Comparison of ENCODE assay signal across 8 cellular contexts in the genomic region with DNA sequence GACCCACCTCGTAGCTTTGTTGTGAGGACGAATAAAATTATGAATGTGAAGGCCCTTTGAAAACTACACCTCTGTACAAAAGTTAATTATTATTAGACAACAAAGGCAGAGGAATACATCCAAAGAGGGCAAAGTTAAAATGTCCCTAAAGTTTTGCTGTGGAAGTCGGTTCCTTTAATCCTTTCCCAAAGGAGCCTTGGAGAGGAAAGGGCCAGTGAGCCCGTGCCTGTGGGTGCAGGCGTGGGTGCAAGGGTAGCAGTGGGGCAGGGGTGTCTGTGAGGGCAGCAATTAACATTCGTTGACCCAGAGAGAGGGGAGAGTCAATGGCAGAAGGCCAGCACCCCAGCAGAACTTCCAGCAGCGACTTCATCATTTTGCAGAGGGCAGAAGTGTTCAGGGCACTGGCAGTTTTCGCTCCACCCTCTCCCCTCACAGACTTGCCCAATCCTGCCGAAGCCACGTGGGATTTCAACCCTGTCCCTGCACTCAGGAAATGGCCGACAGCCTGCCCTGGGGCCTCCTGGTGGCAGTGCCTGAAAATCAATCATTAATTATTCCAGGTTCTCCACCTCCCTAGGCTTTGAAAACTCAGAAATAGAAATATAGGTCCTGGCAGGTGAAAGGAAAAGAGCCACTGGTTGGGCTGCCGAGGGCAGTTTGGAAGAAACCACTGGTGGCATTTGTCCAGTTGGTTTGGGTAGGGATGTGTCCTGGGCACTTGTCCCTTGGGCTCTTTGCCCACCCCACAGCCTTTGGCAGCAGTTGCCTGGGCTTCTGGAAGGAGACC. TPM values are rescaled to one million over a fixed set of nuclear protein-coding genes. Genes with fewer than 3 reads are reported as not detected.
DNase-seq lines count a peak whose midpoint lies in the region.
"Had no signal": no experiment of that assay in that cellular context is flagged by ENCODE, and none has a peak within 500 bp of the region (broad histone marks: within the 10 kb centered on the region; RNA-seq: fewer than 3 reads in every experiment).

No MANE protein-coding gene starts in this region.

- H3K27ac Mint-ChIP-seq in activated T-cell treated with anti-CD3 and anti-CD28 coated beads, Interleukin-2, amount 50 U/mL, for 24 hours = no peak overlapping the region
- H3K27ac Mint-ChIP-seq: activated naive CD4-positive, alpha-beta T cell treated with anti-CD3 and anti-CD28 coated beads, Interleukin-2, amount 50 U/mL, for 24 hours had no signal

- H3K9me3 Mint-ChIP-seq in activated T-cell treated with anti-CD3 and anti-CD28 coated beads, Interleukin-2, amount 50 U/mL, for 24 hours = no peaks in the 10 kb centered on the region
- H3K9me3 Mint-ChIP-seq: activated naive CD4-positive, alpha-beta T cell treated with anti-CD3 and anti-CD28 coated beads, Interleukin-2, amount 50 U/mL, for 24 hours had no signal

- no peak overlapping the region for H3K9ac ChIP-seq in subcutaneous abdominal adipose tissue (ENCODE audit: low read length in 5 of 5)

- DNase-seq in HS-5 (ENCODE audit: low read depth) (peak; percentile 46), UCSD-AML1 (lab: John Stamatoyannopoulos, UW; ENCODE audit: unreplicated experiment) (peak; percentile 51), hypothalamus (lab: John Stamatoyannopoulos, UW) (peak in 39 of 51 donors; percentile 10 to 77 (median 49)), SHP77 (lab: John Stamatoyannopoulos, UW) (no peak), mesenteric fat pad (ENCODE audit: low spot score) (no peak)
- no peak for DNase-seq in activated T-cell treated with anti-CD3 and anti-CD28 coated beads, Interleukin-2, amount 50 U/mL, for 24 hours

- H3K36me3 Mint-ChIP-seq in activated T-cell treated with anti-CD3 and anti-CD28 coated beads, Interleukin-2, amount 50 U/mL, for 24 hours (ENCODE audit: low read depth) = no peaks in the 10 kb centered on the region
- H3K36me3 Mint-ChIP-seq: activated naive CD4-positive, alpha-beta T cell treated with anti-CD3 and anti-CD28 coated beads, Interleukin-2, amount 50 U/mL, for 24 hours had no signal

- no peaks in the 10 kb centered on the region for H3K9me3 ChIP-seq in subcutaneous abdominal adipose tissue (ENCODE audit: control insufficient read depth in 5 of 5, low read length in 5 of 5)

- H3K36me3 ChIP-seq in subcutaneous abdominal adipose tissue (ENCODE audit: control insufficient read depth in 5 of 5, insufficient read depth in 5 of 5, low read length in 5 of 5) = no peaks in the 10 kb centered on the region

- peaks cover 18% of the 10 kb centered on the region for H3K27me3 Mint-ChIP-seq in activated T-cell treated with anti-CD3 and anti-CD28 coated beads, Interleukin-2, amount 50 U/mL, for 24 hours

- H3K4me1 ChIP-seq in subcutaneous abdominal adipose tissue (ENCODE audit: control insufficient read depth in 5 of 5, insufficient read depth in 5 of 5, low read length in 5 of 5) = peaks cover 6 to 29% (median 28%) of the 10 kb centered on the region in 5 donors

- H3K4me3 ChIP-seq in subcutaneous abdominal adipose tissue (ENCODE audit: low read depth in 1 of 5, low read length in 5 of 5) = no peak overlapping the region

- peaks cover 7 to 14% (median 12%) of the 10 kb centered on the region in 5 donors for H3K27me3 ChIP-seq in subcutaneous abdominal adipose tissue (ENCODE audit: control insufficient read depth in 5 of 5, insufficient read depth in 4 of 5, low read length in 5 of 5)

- H3K4me1 Mint-ChIP-seq in activated T-cell treated with anti-CD3 and anti-CD28 coated beads, Interleukin-2, amount 50 U/mL, for 24 hours (ENCODE audit: low read depth) = no peaks in the 10 kb centered on the region
- H3K4me1 Mint-ChIP-seq: activated naive CD4-positive, alpha-beta T cell treated with anti-CD3 and anti-CD28 coated beads, Interleukin-2, amount 50 U/mL, for 24 hours had no signal

- H3K27ac ChIP-seq in subcutaneous abdominal adipose tissue (ENCODE audit: low read depth, low read length) = peak overlapping the region; percentile 35

- no peak overlapping the region for H3K4me3 Mint-ChIP-seq in activated T-cell treated with anti-CD3 and anti-CD28 coated beads, Interleukin-2, amount 50 U/mL, for 24 hours
- H3K4me3 Mint-ChIP-seq: activated naive CD4-positive, alpha-beta T cell treated with anti-CD3 and anti-CD28 coated beads, Interleukin-2, amount 50 U/mL, for 24 hours had no signal

RNA-seq across cellular contexts. Expression of a gene that starts 4.2 kb away (rescaled TPM):
- total RNA-seq in mesenteric fat pad = 5.3 TPM

Comparison
In these comparisons a context has a peak if more than half of its experiments do, and no peak if none do; other contexts are left out.
1. DNase-seq: peak in HS-5 (single experiment), UCSD-AML1 (single experiment) and hypothalamus (39 of 51); none in SHP77 (0 of 2), activated T-cell treated with anti-CD3 and anti-CD28 coated beads, Interleukin-2, amount 50 U/mL, for 24 hours (single experiment) and mesenteric fat pad (single experiment).